ENCODE assay signal across 14 cellular contexts in genomic region chr7:1422512-1423265, GRCh38.
DNase-seq lines count a peak whose midpoint lies in the region; FAIRE-seq and TF ChIP-seq lines count a peak whose summit lies in the region.
"Had no signal": no experiment of that assay in that cellular context is flagged by ENCODE, and none has a peak within 500 bp of the region (broad histone marks: within the 10 kb centered on the region; RNA-seq: fewer than 3 reads in every experiment).

No MANE protein-coding gene starts in this region.

- POLR2A ChIA-PET in GM10248 (lab: Yijun Ruan, JAX): no interaction called here

- TF ChIP-seq CTCF in GM10248 (IDR thresholded peaks at IDR 0.05; ENCODE audit: control extremely low read depth, extremely low read depth, low read depth, missing control alignments): no peak

- no peak for FAIRE-seq in HTR-8/SVneo (lab: Jason Lieb, UNC)

- H3K9ac ChIP-seq in BLaER1 (no peak overlapping the region; the same call in 1 of the 2 replicates), endocrine pancreas (ENCODE audit: control insufficient read depth, insufficient read depth, low read length) (peak overlapping the region; percentile 65)

- TF ChIP-seq RAD21 in Ishikawa (IDR thresholded peaks at IDR 0.05; ENCODE audit: low read depth): no peak

- H3K27me3 ChIP-seq in BLaER1 (peaks cover 6% of the 10 kb centered on the region; the same call in 1 of the 2 replicates), endocrine pancreas (ENCODE audit: control insufficient read depth, insufficient read depth, low read length) (no peaks in the 10 kb centered on the region)

- H4K20me1 ChIP-seq in BLaER1: no peaks in the 10 kb centered on the region

- H3K4me1 ChIP-seq in BLaER1: peaks cover 29% of the 10 kb centered on the region
- H3K4me1 ChIP-seq in endocrine pancreas (ENCODE audit: control insufficient read depth, insufficient read depth, low read length): no peaks in the 10 kb centered on the region

- no peak overlapping the region for H3K27ac ChIP-seq in BLaER1
- H3K27ac ChIP-seq: esophagus squamous epithelium had no signal

- H3K4me3 ChIP-seq in BLaER1 (no peak overlapping the region), endocrine pancreas (ENCODE audit: control insufficient read depth, insufficient read depth, low read length) (no peak overlapping the region)
- H3K4me3 ChIP-seq: esophagus squamous epithelium had no signal

- H3K4me2 ChIP-seq in BLaER1: peak overlapping the region; percentile 86

- no peaks in the 10 kb centered on the region for H3K9me3 ChIP-seq in BLaER1
- H3K9me3 ChIP-seq in endocrine pancreas (ENCODE audit: control insufficient read depth, low read length): no peaks in the 10 kb centered on the region
- H3K9me3 ChIP-seq: esophagus squamous epithelium had no signal

- CTCF ChIA-PET in GM10248 (lab: Yijun Ruan, JAX): interaction anchor here (1.0 to 2.0 kb wide), 3 partner anchors 10 to 19 kb away, joined by 3 to 10 read pairs (median 3); no protein-coding TSS in a partner anchor

- no peak for TF ChIP-seq EP300 in Ishikawa (IDR thresholded peaks at IDR 0.05; ENCODE audit: borderline replicate concordance)

- H3K36me3 ChIP-seq in BLaER1: no peaks in the 10 kb centered on the region
- H3K36me3 ChIP-seq in endocrine pancreas (ENCODE audit: control insufficient read depth, insufficient read depth, low read length): no peaks in the 10 kb centered on the region
- H3K36me3 ChIP-seq: esophagus squamous epithelium had no signal

- peak; percentile 98 for DNase-seq in NCI-H2171 (lab: John Stamatoyannopoulos, UW)
- DNase-seq in HTR-8/SVneo (ENCODE audit: insufficient read length, low spot score): no peak
- no peak for DNase-seq in Kasumi-1 (lab: John Stamatoyannopoulos, UW)
- no peak for DNase-seq in GM10248 (ENCODE audit: extremely low spot score)
- no peak for DNase-seq in medulla oblongata (ENCODE audit: extremely low spot score)
- DNase-seq: activated CD4-positive, CD25-positive, alpha-beta regulatory T cell; activated naive CD8-positive, alpha-beta T cell treated with anti-CD3 and anti-CD28 coated beads, Interleukin-2, amount 50 U/mL, for 24 hours; activated T-cell treated with anti-CD3 and anti-CD28 coated beads for 4 hours; esophagus squamous epithelium; nephron progenitor cell; stimulated activated CD4-positive, alpha-beta T cell treated with anti-CD3 and anti-CD28 coated beads, Interleukin-4, amount 100 ng/mL, for 24 hours had no signal

TF ChIP-seq in Ishikawa, 13 proteins besides CTCF, POLR2A, EP300 and RAD21:
- no peak for TF ChIP-seq CEBPB (IDR thresholded peaks at IDR 0.05)
- no peak for TF ChIP-seq REST (IDR thresholded peaks at IDR 0.05; ENCODE audit: low read depth)
- no peak for TF ChIP-seq TCF12 (IDR thresholded peaks at IDR 0.05; ENCODE audit: low read depth)
- no peak for TF ChIP-seq MAX (IDR thresholded peaks at IDR 0.05)
- TF ChIP-seq ZBTB7A (IDR thresholded peaks at IDR 0.05; ENCODE audit: low read depth): 0 out of 2 replicates have a peak, but pooled peaks have one; percentile 62
- peak; percentile 86 for TF ChIP-seq USF1 (IDR thresholded peaks at IDR 0.05)
- no peak for TF ChIP-seq EGR1 (IDR thresholded peaks at IDR 0.05)
- no peak for TF ChIP-seq TEAD4 (IDR thresholded peaks at IDR 0.05)
- peak; percentile 28; the same call in 1 of the 2 replicates for TF ChIP-seq NFIC (IDR thresholded peaks at IDR 0.05)
- TF ChIP-seq YY1 (IDR thresholded peaks at IDR 0.05; ENCODE audit: low read depth): no peak
- TF ChIP-seq TAF1 (IDR thresholded peaks at IDR 0.05; ENCODE audit: low read depth): no peak
- no peak for TF ChIP-seq CREB1 (IDR thresholded peaks at IDR 0.05; ENCODE audit: low read depth)
- TF ChIP-seq FOXM1 (IDR thresholded peaks at IDR 0.05; ENCODE audit: borderline replicate concordance, low read depth): no peak
